Comparison of ENCODE assay signal across 10 cellular contexts in genomic region chr1:54356680-54357147, GRCh38. TPM values are rescaled to one million over a fixed set of nuclear protein-coding genes. Genes with fewer than 3 reads are reported as not detected.
A peak's percentile ranks its signal among the peaks of the same experiment; 100 is the strongest.
DNase-seq lines count a peak whose midpoint lies in the region; FAIRE-seq and TF ChIP-seq lines count a peak whose summit lies in the region.
"Had no signal": no experiment of that assay in that cellular context is flagged by ENCODE, and none has a peak within 500 bp of the region (broad histone marks: within the 10 kb centered on the region; RNA-seq: fewer than 3 reads in every experiment).

No MANE protein-coding gene starts in this region.

- peak; percentile 95 for FAIRE-seq in GM12892 (lab: Jason Lieb, UNC)
- FAIRE-seq in frontal cortex (lab: Jason Lieb, UNC) = no peak

- DNase-seq in GM12892 (ENCODE audit: insufficient read length) = peak; percentile 33
- DNase-seq in T follicular helper cell (ENCODE audit: low read depth) = peak; percentile 10
- no peak for DNase-seq in caudate nucleus (lab: John Stamatoyannopoulos, UW)
- peak; percentile 50 for DNase-seq in stimulated activated CD4-positive, alpha-beta T cell treated with anti-CD3 and anti-CD28 coated beads, Interleukin-15, amount 100 ng/mL, for 24 hours
- no peak for DNase-seq in hepatic stellate cell (ENCODE audit: low spot score)
- no peak for DNase-seq in pons (ENCODE audit: low spot score)
- DNase-seq in frontal cortex (ENCODE audit: low spot score in 2 of 2) = no peak
- DNase-seq in NCI-H510A treated with DMSO at 0.1 percent for 48 hours (lab: John Stamatoyannopoulos, UW) = no peak
- DNase-seq: NCI-H526 treated with DMSO at 0.1 percent for 48 hours, right cardiac atrium had no signal

- peak overlapping the region; percentile 26 for H3K27ac ChIP-seq in caudate nucleus (ENCODE audit: low read depth, low read length)

- no peak for TF ChIP-seq POLR2A in GM12892 (IDR thresholded peaks at IDR 0.05; ENCODE audit: low read depth, low read length)

RNA-seq across cellular contexts. Expression of gene SSBP3, which starts 49.5 kb away (rescaled TPM):
- 15.7 TPM for polyA plus RNA-seq in GM12892 (2012; ENCODE audit: missing spikeins)
- total RNA-seq in frontal cortex = 39.1 TPM

Comparison
In these comparisons a context has a peak if more than half of its experiments do, and no peak if none do; other contexts are left out.
1. DNase-seq: peak in GM12892 (single experiment), T follicular helper cell (single experiment) and stimulated activated CD4-positive, alpha-beta T cell treated with anti-CD3 and anti-CD28 coated beads, Interleukin-15, amount 100 ng/mL, for 24 hours (single experiment); none in caudate nucleus (0 of 61), hepatic stellate cell (single experiment), pons (single experiment), frontal cortex (0 of 2) and NCI-H510A treated with DMSO at 0.1 percent for 48 hours (single experiment).